ENCODE assay signal across 22 cellular contexts in the genomic region with DNA sequence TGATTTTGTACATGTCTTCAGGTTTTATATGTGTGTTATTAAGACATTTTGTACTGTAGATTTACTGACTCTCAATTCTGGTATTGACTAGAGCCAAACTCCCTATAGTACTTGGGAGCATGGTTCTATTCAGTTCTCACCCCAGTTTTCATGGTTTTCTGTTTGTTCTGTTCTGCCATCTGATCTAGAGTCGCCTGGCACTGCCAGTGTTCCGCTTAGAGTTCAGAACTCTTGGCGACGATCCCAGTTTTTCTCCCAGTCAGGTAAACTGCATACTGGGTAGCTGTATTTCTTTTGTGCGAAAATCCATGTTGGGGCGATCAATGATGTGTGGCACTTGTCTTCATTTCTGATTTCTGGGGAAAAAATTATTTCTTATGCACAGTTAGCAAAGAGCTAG.
DNase-seq lines count a peak whose midpoint lies in the region; ATAC-seq and TF ChIP-seq lines count a peak whose summit lies in the region.
"Had no signal": no experiment of that assay in that cellular context is flagged by ENCODE, and none has a peak within 500 bp of the region (broad histone marks: within the 10 kb centered on the region; RNA-seq: fewer than 3 reads in every experiment).

No MANE protein-coding gene starts in this region.

- no peak overlapping the region for H2BK20ac ChIP-seq in H9 (ENCODE audit: low read depth, low read length, poor library complexity, severe bottlenecking)

- no peak overlapping the region for H3K27ac ChIP-seq in H9 (ENCODE audit: insufficient read length, low read depth, low read length)
- H3K27ac ChIP-seq: BLaER1, coronary artery had no signal

- no peak overlapping the region for H4K5ac ChIP-seq in H9 (ENCODE audit: insufficient read length, low read depth, low read length)

- no peak for TF ChIP-seq CTCF in LNCaP clone FGC (IDR thresholded peaks at IDR 0.05; ENCODE audit: control insufficient read depth, extremely low read depth, insufficient read depth)
- TF ChIP-seq CTCF in H9 (conservative IDR thresholded peaks at IDR 0.05), result no peak

- H3T11ph ChIP-seq in H9 (ENCODE audit: low read length), result no peak overlapping the region

- peaks cover 7 to 10% of the 10 kb centered on the region in 2 experiments for H3K4me1 Mint-ChIP-seq in H9
- H3K4me1 Mint-ChIP-seq: activated CD8-positive, alpha-beta memory T cell treated with anti-CD3 and anti-CD28 coated beads, Interleukin-2, amount 10 ng/mL, durations not matched to agents 7 days and 5 days; activated naive CD8-positive, alpha-beta T cell treated with anti-CD3 and anti-CD28 coated beads, Interleukin-2, amount 10 ng/mL, durations not matched to agents 7 days and 5 days; T-cell had no signal

- no peak overlapping the region for H4K91ac ChIP-seq in H9 (ENCODE audit: insufficient read length, low read depth, low read length)

- H3K18ac ChIP-seq in H9 (ENCODE audit: insufficient read length, low read depth, low read length), result no peak overlapping the region

- DNase-seq in DMS79 treated with DMSO at 0.1 percent for 48 hours (lab: John Stamatoyannopoulos, UW) (peak; percentile 7), DMS79 (lab: John Stamatoyannopoulos, UW) (no peak), LNCaP clone FGC (ENCODE audit: low read depth) (peak; percentile 83), NCI-H345 treated with DMSO at 0.1 percent for 48 hours (lab: John Stamatoyannopoulos, UW; ENCODE audit: unreplicated experiment) (peak; percentile 82), medulla oblongata (ENCODE audit: extremely low spot score) (peak; percentile 57), NCI-H187 (lab: John Stamatoyannopoulos, UW) (no peak), H9 (no peak)
- DNase-seq: activated CD4-positive, alpha-beta T cell treated with anti-CD3 and anti-CD28 coated beads for 48 hours; activated CD8-positive, alpha-beta memory T cell treated with anti-CD3 and anti-CD28 coated beads, Interleukin-2, amount 10 ng/mL, durations not matched to agents 7 days and 5 days; activated naive CD8-positive, alpha-beta T cell treated with anti-CD3 and anti-CD28 coated beads, Interleukin-2, amount 10 ng/mL, durations not matched to agents 7 days and 5 days; foreskin fibroblast; GOT3; hippocampal formation; mammary epithelial cell; MG63; NCI-H748 treated with DMSO at 0.1 percent for 48 hours; SIG-M5; T-cell had no signal

- no peaks in the 10 kb centered on the region for H3K79me2 ChIP-seq in H9 (ENCODE audit: insufficient read depth, low read length)

- no peaks in the 10 kb centered on the region for H3K4me1 ChIP-seq in H9 (ENCODE audit: insufficient read depth, low read length)
- H3K4me1 ChIP-seq: BLaER1 had no signal

- no peaks in the 10 kb centered on the region for H3K27me3 ChIP-seq in H9 (ENCODE audit: insufficient read depth, low read length)
- H3K27me3 ChIP-seq: BLaER1, MG63 had no signal

- H3K36me3 Mint-ChIP-seq in H9 (ENCODE audit: insufficient read depth in 1 of 3, low read depth in 3 of 3), result no peaks in the 10 kb centered on the region; a peak in 1 of 7 replicates
- H3K36me3 Mint-ChIP-seq: activated CD8-positive, alpha-beta memory T cell treated with anti-CD3 and anti-CD28 coated beads, Interleukin-2, amount 10 ng/mL, durations not matched to agents 7 days and 5 days; activated naive CD8-positive, alpha-beta T cell treated with anti-CD3 and anti-CD28 coated beads, Interleukin-2, amount 10 ng/mL, durations not matched to agents 7 days and 5 days; T-cell had no signal

- H3K9ac ChIP-seq in H9 (ENCODE audit: extremely low read depth, insufficient read length, low read length), result no peak overlapping the region
- H3K9ac ChIP-seq: BLaER1 had no signal

- no peaks in the 10 kb centered on the region for H3K9me3 ChIP-seq in H9 (ENCODE audit: control insufficient read depth, low read depth, low read length)
- H3K9me3 ChIP-seq: BLaER1, MG63 had no signal

- H3K4ac ChIP-seq in H9 (ENCODE audit: low read depth, low read length), result no peak overlapping the region

- H3K27ac Mint-ChIP-seq in H9, result no peak overlapping the region
- H3K27ac Mint-ChIP-seq: activated CD8-positive, alpha-beta memory T cell treated with anti-CD3 and anti-CD28 coated beads, Interleukin-2, amount 10 ng/mL, durations not matched to agents 7 days and 5 days; activated naive CD8-positive, alpha-beta T cell treated with anti-CD3 and anti-CD28 coated beads, Interleukin-2, amount 10 ng/mL, durations not matched to agents 7 days and 5 days; activated T-helper 1 cell treated with anti-CD3 and anti-CD28 coated beads, Interleukin-12 subunit alpha, Interleukin-12 subunit beta, Interleukin-2, Interleukin-4 antibody, amounts not matched to agents 30 ng/mL and 10 ng/mL and 1 ng/mL, durations not matched to agents 14 hours and 24 hours and 36 hours; T-cell had no signal

- no peak overlapping the region for H4K8ac ChIP-seq in H9 (replicated peaks; ENCODE audit: insufficient read length, low read depth, low read length)

- H3K56ac ChIP-seq in H9 (ENCODE audit: insufficient read length, low read depth, low read length), result no peak overlapping the region

- no peak overlapping the region for H3K14ac ChIP-seq in H9 (ENCODE audit: insufficient read depth, low read length)

- no peak overlapping the region for H3K4me3 ChIP-seq in LNCaP clone FGC (ENCODE audit: low read depth, low read length)
- H3K4me3 ChIP-seq: BLaER1, coronary artery, MG63 had no signal

- no peaks in the 10 kb centered on the region for H3K9me3 Mint-ChIP-seq in H9
- H3K9me3 Mint-ChIP-seq: activated naive CD8-positive, alpha-beta T cell treated with anti-CD3 and anti-CD28 coated beads, Interleukin-2, amount 10 ng/mL, durations not matched to agents 7 days and 5 days; activated T-helper 1 cell treated with anti-CD3 and anti-CD28 coated beads, Interleukin-12 subunit alpha, Interleukin-12 subunit beta, Interleukin-2, Interleukin-4 antibody, amounts not matched to agents 30 ng/mL and 10 ng/mL and 1 ng/mL, durations not matched to agents 14 hours and 24 hours and 36 hours; T-cell had no signal

- H3K23ac ChIP-seq in H9 (ENCODE audit: insufficient read length, low read depth, low read length), result no peak overlapping the region

- H3K4me3 Mint-ChIP-seq in H9, result no peak overlapping the region
- H3K4me3 Mint-ChIP-seq: activated CD8-positive, alpha-beta memory T cell treated with anti-CD3 and anti-CD28 coated beads, Interleukin-2, amount 10 ng/mL, durations not matched to agents 7 days and 5 days; activated naive CD8-positive, alpha-beta T cell treated with anti-CD3 and anti-CD28 coated beads, Interleukin-2, amount 10 ng/mL, durations not matched to agents 7 days and 5 days; activated T-helper 1 cell treated with anti-CD3 and anti-CD28 coated beads, Interleukin-12 subunit alpha, Interleukin-12 subunit beta, Interleukin-2, Interleukin-4 antibody, amounts not matched to agents 30 ng/mL and 10 ng/mL and 1 ng/mL, durations not matched to agents 14 hours and 24 hours and 36 hours; T-cell had no signal

- H4K20me1 ChIP-seq in H9 (ENCODE audit: control insufficient read depth, insufficient read depth, insufficient read length), result no peaks in the 10 kb centered on the region
- H4K20me1 ChIP-seq: BLaER1 had no signal

- no peak overlapping the region for H2BK120ac ChIP-seq in H9 (ENCODE audit: low read depth, low read length, poor library complexity, severe bottlenecking)

- no peak overlapping the region for H2BK12ac ChIP-seq in H9 (ENCODE audit: insufficient read length, low read depth, low read length)

- H3K79me1 ChIP-seq in H9 (ENCODE audit: insufficient read depth, low read depth, low read length, poor library complexity, severe bottlenecking), result no peaks in the 10 kb centered on the region

- no peak for ATAC-seq in HG02642 (IDR thresholded peaks at IDR 0.05; ENCODE audit: poor library complexity, unreplicated experiment)
- ATAC-seq: activated CD8-positive, alpha-beta memory T cell treated with anti-CD3 and anti-CD28 coated beads, Interleukin-2, amount 10 ng/mL, durations not matched to agents 7 days and 5 days; T-cell had no signal

- H2AK5ac ChIP-seq in H9 (ENCODE audit: insufficient read length, low read length), result no peak overlapping the region

- H2AFZ ChIP-seq in H9 (ENCODE audit: low read length), result no peak overlapping the region

- WGBS in H9 (ENCODE audit: extremely low coverage, insufficient read length, low lambda C conversion rate), result no CpG with 5 or more reads among the region's 6 CpGs

- H3K23me2 ChIP-seq in H9 (ENCODE audit: insufficient read length, low read depth, low read length, poor library complexity, severe bottlenecking), result no peaks in the 10 kb centered on the region

- no peaks in the 10 kb centered on the region for H3K27me3 Mint-ChIP-seq in H9 (ENCODE audit: low read depth)

- H2BK15ac ChIP-seq in H9 (ENCODE audit: low read depth, low read length), result no peak overlapping the region

- H3K4me2 ChIP-seq in H9 (ENCODE audit: insufficient read depth, insufficient read length, low read length), result no peak overlapping the region
- H3K4me2 ChIP-seq: BLaER1 had no signal

- H2BK5ac ChIP-seq in H9 (ENCODE audit: insufficient read length, low read length), result no peak overlapping the region

Comparison
In these comparisons a context has a peak if more than half of its experiments do, and no peak if none do; other contexts are left out.
1. DNase-seq: peak in DMS79 treated with DMSO at 0.1 percent for 48 hours (single experiment), LNCaP clone FGC (single experiment), NCI-H345 treated with DMSO at 0.1 percent for 48 hours (single experiment) and medulla oblongata (single experiment); none in DMS79 (single experiment), NCI-H187 (0 of 2) and H9 (single experiment).